26 cellular contexts compared by ENCODE assay signal in the genomic region with DNA sequence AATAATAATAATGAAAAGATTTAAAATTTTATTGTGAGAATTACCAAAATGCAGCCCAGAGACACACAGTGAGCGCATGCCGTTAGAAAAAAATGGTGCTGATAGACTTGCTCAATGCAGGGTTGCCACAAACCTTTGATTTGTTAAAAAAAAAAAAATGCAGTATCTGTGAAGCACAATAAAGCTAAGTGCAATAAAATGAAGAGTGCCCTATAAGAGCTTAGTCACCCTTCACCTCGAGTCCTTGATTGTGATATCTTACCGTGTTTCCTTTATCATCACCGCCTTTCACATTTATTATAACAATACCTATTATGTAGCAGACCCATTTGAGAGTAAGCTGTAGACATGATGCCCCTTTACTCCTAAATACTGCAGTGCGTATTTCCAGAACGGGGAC.
"Had no signal": no experiment of that assay in that cellular context is flagged by ENCODE, and none has a peak within 500 bp of the region (broad histone marks: within the 10 kb centered on the region; RNA-seq: fewer than 3 reads in every experiment).

No MANE protein-coding gene starts in this region.

- H3K36me3 Mint-ChIP-seq: immature natural killer cell; mesothelial cell of epicardium; naive thymus-derived CD4-positive, alpha-beta T cell had no signal

- H3K9me3 Mint-ChIP-seq: effector memory CD8-positive, alpha-beta T cell; endodermal cell; immature natural killer cell; mesothelial cell of epicardium had no signal

- H3K27ac Mint-ChIP-seq: endodermal cell, immature natural killer cell, mesothelial cell of epicardium had no signal

- H3K4me2 ChIP-seq: hepatocyte had no signal

- H3K4me1 ChIP-seq: esophagus squamous epithelium, gastrocnemius medialis, heart left ventricle, left lung, lower lobe of right lung had no signal

- H3K79me2 ChIP-seq: hepatocyte had no signal

- H3K36me3 ChIP-seq: esophagus squamous epithelium, gastrocnemius medialis, left lung, lower lobe of right lung had no signal

- H3K4me1 Mint-ChIP-seq: immature natural killer cell; mesothelial cell of epicardium; naive thymus-derived CD4-positive, alpha-beta T cell had no signal

- H3K27me3 ChIP-seq: dorsolateral prefrontal cortex, esophagus squamous epithelium, gastrocnemius medialis, heart left ventricle, hepatocyte, left lung had no signal

- H3K4me3 ChIP-seq: coronary artery, dorsolateral prefrontal cortex, esophagus squamous epithelium, gastrocnemius medialis, heart left ventricle, hepatocyte, left lung, lower lobe of right lung had no signal

- H2AFZ ChIP-seq: hepatocyte had no signal

- DNase-seq: dermis blood vessel endothelial cell; dorsolateral prefrontal cortex; effector CD4-positive, alpha-beta T cell; effector memory CD8-positive, alpha-beta T cell; endodermal cell; erythroblast; esophagus squamous epithelium; foreskin fibroblast; foreskin melanocyte; gastrocnemius medialis; heart left ventricle; hypothalamus; immature natural killer cell; islet precursor cell; kidney; kidney glomerular epithelial cell; left lung; left ventricle myocardium superior; lower lobe of right lung; mesenchymal stem cell; naive thymus-derived CD4-positive, alpha-beta T cell had no signal

- H3K27ac ChIP-seq: coronary artery, dorsolateral prefrontal cortex, epithelial cell of prostate, esophagus squamous epithelium, gastrocnemius medialis, heart left ventricle, hepatocyte, left lung, lower lobe of right lung had no signal

- H3K9me3 ChIP-seq: esophagus squamous epithelium, gastrocnemius medialis, heart left ventricle, left lung, lower lobe of right lung had no signal

- ATAC-seq: effector memory CD8-positive, alpha-beta T cell; esophagus mucosa; gastrocnemius medialis; heart left ventricle; left lung; left ventricle myocardium superior; lower lobe of right lung; naive thymus-derived CD4-positive, alpha-beta T cell had no signal

- H3K4me3 Mint-ChIP-seq: effector memory CD8-positive, alpha-beta T cell; endodermal cell; immature natural killer cell; mesothelial cell of epicardium; naive thymus-derived CD4-positive, alpha-beta T cell had no signal
